8 cellular contexts compared by ENCODE assay signal in the genomic region with DNA sequence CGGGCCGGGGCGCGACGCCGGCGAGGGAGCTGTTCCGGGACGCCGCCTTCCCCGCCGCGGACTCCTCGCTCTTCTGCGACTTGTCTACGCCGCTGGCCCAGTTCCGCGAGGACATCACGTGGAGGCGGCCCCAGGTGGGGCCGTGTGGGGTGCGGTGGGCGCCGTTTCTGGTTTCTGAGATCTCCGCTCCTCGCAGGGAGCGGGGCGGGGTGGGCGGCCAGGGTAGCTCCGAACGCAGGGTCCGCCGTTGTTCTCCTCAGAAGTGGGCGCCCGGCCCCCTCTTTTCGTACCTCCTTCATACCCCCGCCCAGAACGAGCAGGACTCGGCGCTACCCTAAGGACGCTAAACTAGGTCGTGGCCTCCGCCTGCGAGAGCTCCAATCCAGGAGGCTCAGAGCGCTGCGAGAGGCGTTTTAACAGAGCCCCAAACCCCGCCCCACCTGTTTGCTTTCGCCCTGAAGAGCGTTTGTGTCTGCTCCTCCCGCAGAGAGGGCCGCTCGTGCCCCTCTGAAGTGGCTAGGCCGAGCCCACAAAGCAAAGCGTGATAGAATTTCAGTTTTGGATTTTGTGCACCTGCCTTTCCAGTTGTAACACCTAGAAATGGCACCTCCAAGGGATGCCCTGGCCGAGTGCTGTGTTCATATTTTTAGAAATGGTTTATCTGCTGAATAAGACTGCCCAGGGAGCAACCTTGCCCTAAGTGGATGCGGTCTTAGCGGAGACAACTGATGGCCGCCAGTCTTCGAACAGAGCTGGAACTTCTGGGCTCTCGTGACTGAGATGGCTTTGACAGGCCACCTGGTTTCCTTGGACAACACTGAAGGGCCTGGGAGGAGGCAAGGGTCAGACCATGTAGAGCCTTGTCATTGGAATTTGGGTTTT.
DNase-seq lines count a peak whose midpoint lies in the region; ATAC-seq and TF ChIP-seq lines count a peak whose summit lies in the region.

No MANE protein-coding gene starts in this region.

- H3K36me3 ChIP-seq in adipocyte (ENCODE audit: control insufficient read depth, insufficient read depth, low read length, severe bottlenecking), result peaks cover 15% of the 10 kb centered on the region

- ATAC-seq in HG03432 (IDR thresholded peaks at IDR 0.05; ENCODE audit: unreplicated experiment), result peak; percentile 12

- TF ChIP-seq POLR2A in Raji (IDR thresholded peaks at IDR 0.05; ENCODE audit: insufficient read depth, low read depth, low read length), result peak; percentile 30; the same call in 1 of the 2 replicates

- no peaks in the 10 kb centered on the region for H3K9me3 ChIP-seq in adipocyte (ENCODE audit: control insufficient read depth, low read length)

- peak; percentile 39 for DNase-seq in NCI-H1436 (lab: John Stamatoyannopoulos, UW)
- DNase-seq in NCI-H1436 treated with DMSO at 0.1 percent for 48 hours (lab: John Stamatoyannopoulos, UW), result no peak
- peak; percentile 59 for DNase-seq in adipocyte (ENCODE audit: low read depth)
- DNase-seq in stimulated activated CD4-positive, alpha-beta T cell treated with anti-CD3 and anti-CD28 coated beads, Interleukin-12 subunit alpha, Interleukin-12 subunit beta, amount 100 ng/mL, for 4 hours, result peak; percentile 45
- no peak for DNase-seq in NCI-H1930 (lab: John Stamatoyannopoulos, UW)

- peak overlapping the region; percentile 94 for H3K9ac ChIP-seq in adipocyte (ENCODE audit: low read length)

- no peaks in the 10 kb centered on the region for H3K27me3 ChIP-seq in adipocyte (replicated peaks; ENCODE audit: control insufficient read depth, insufficient read depth, low read length)

- H3K4me1 ChIP-seq in adipocyte (ENCODE audit: control insufficient read depth, insufficient read depth, low read length), result peaks cover 29% of the 10 kb centered on the region

- H3K4me3 ChIP-seq in adipocyte (ENCODE audit: low read length) (peak overlapping the region; percentile 90), iPS-11a (ENCODE audit: low read depth, low read length) (peak overlapping the region; percentile 93)

Comparison
In these comparisons a context has a peak if more than half of its experiments do, and no peak if none do; other contexts are left out.
1. DNase-seq: peak in NCI-H1436 (single experiment), adipocyte (single experiment) and stimulated activated CD4-positive, alpha-beta T cell treated with anti-CD3 and anti-CD28 coated beads, Interleukin-12 subunit alpha, Interleukin-12 subunit beta, amount 100 ng/mL, for 4 hours (single experiment); none in NCI-H1436 treated with DMSO at 0.1 percent for 48 hours (single experiment) and NCI-H1930 (0 of 2).